ENCODE assay signal across 1 cellular context in genomic region chr2:1676091-1676912, GRCh38.
TF ChIP-seq lines count a peak whose summit lies in the region.

No MANE protein-coding gene starts in this region.

TF ChIP-seq in GM23338, 12 proteins besides CTCF, POLR2A, EP300 and RAD21:
- TF ChIP-seq ZNF462 (CRISPR knock-in tag; IDR thresholded peaks at IDR 0.05) (no peak), EZH2 (IDR thresholded peaks at IDR 0.05; ENCODE audit: low read depth, unreplicated experiment) (no peak), REST (IDR thresholded peaks at IDR 0.05; ENCODE audit: unreplicated experiment) (no peak), CREB1 (CRISPR knock-in tag; IDR thresholded peaks at IDR 0.05; ENCODE audit: low read depth) (no peak), STAT1 (IDR thresholded peaks at IDR 0.05; ENCODE audit: unreplicated experiment) (no peak), JUNB (IDR thresholded peaks at IDR 0.05; ENCODE audit: unreplicated experiment) (no peak), ETS1 (IDR thresholded peaks at IDR 0.05) (no peak), NANOG (IDR thresholded peaks at IDR 0.05; ENCODE audit: borderline replicate concordance) (no peak), ZNF331 (CRISPR knock-in tag; IDR thresholded peaks at IDR 0.05; ENCODE audit: low read depth) (no peak), POLR2AphosphoS5 (IDR thresholded peaks at IDR 0.05; ENCODE audit: low read depth) (no peak), EZH2phosphoT487 (IDR thresholded peaks at IDR 0.05; ENCODE audit: unreplicated experiment) (no peak), ZNF114 (CRISPR knock-in tag; IDR thresholded peaks at IDR 0.05) (no peak)
